24 cellular contexts compared by ENCODE assay signal in genomic region chr1:171683826-171684225, GRCh38. TPM values are rescaled to one million over a fixed set of nuclear protein-coding genes. Genes with fewer than 3 reads are reported as not detected.
"Had no signal": no experiment of that assay in that cellular context is flagged by ENCODE, and none has a peak within 500 bp of the region (broad histone marks: within the 10 kb centered on the region; RNA-seq: fewer than 3 reads in every experiment).

No MANE protein-coding gene starts in this region.

- H3K4me1 ChIP-seq: left lung, lower lobe of right lung, right atrium auricular region, right lobe of liver, spleen, tibial nerve, uterus had no signal

- DNase-seq: kidney glomerular epithelial cell; left cardiac atrium; left lung; lower lobe of right lung; mammary epithelial cell; mesenchymal stem cell; naive B cell; natural killer cell; nephron progenitor cell; ovary; right lobe of liver; spleen; stimulated activated CD4-positive, alpha-beta T cell treated with anti-CD3 and anti-CD28 coated beads, Interleukin-4, amount 100 ng/mL, for 24 hours; stimulated activated naive CD4-positive, alpha-beta T cell treated with Interleukin-2 at 50 U/mL for 16 hours; stimulated activated naive CD8-positive, alpha-beta T cell treated with anti-CD3 and anti-CD28 coated beads, Interleukin-15, amount 100 ng/mL, for 72 hours; substantia nigra; uterus had no signal

- H3K4me2 ChIP-seq: hepatocyte had no signal

- H3K4me3 ChIP-seq: hepatocyte, left lung, lower lobe of right lung, ovary, right atrium auricular region, right lobe of liver, spleen, tibial nerve, uterus had no signal

- H3K36me3 ChIP-seq: left lung, lower lobe of right lung, ovary, right atrium auricular region, right lobe of liver, spleen, tibial nerve, uterus had no signal

- H3K27me3 ChIP-seq: hepatocyte, left lung, ovary, right atrium auricular region, right lobe of liver, spleen, tibial nerve, uterus had no signal

- H2AFZ ChIP-seq: hepatocyte had no signal

- H3K79me2 ChIP-seq: hepatocyte had no signal

- H3K9me3 ChIP-seq: left lung, lower lobe of right lung, ovary, right atrium auricular region, right lobe of liver, uterus had no signal

- H3K27ac ChIP-seq: hepatocyte, left lung, lower lobe of right lung, ovary, right atrium auricular region, right lobe of liver, spleen, tibial nerve, uterus had no signal

RNA-seq across cellular contexts. Expression of gene MYOC, which starts 31.3 kb away (rescaled TPM):
- total RNA-seq: hepatocyte, mammary epithelial cell, mononuclear cell, natural killer cell, progenitor cell of endocrine pancreas, pulmonary artery endothelial cell, right lobe of liver, spleen had no signal
- polyA plus RNA-seq: hepatocyte, keratinocyte, mammary epithelial cell had no signal
